ENCODE assay signal across 1 cellular context in the genomic region with DNA sequence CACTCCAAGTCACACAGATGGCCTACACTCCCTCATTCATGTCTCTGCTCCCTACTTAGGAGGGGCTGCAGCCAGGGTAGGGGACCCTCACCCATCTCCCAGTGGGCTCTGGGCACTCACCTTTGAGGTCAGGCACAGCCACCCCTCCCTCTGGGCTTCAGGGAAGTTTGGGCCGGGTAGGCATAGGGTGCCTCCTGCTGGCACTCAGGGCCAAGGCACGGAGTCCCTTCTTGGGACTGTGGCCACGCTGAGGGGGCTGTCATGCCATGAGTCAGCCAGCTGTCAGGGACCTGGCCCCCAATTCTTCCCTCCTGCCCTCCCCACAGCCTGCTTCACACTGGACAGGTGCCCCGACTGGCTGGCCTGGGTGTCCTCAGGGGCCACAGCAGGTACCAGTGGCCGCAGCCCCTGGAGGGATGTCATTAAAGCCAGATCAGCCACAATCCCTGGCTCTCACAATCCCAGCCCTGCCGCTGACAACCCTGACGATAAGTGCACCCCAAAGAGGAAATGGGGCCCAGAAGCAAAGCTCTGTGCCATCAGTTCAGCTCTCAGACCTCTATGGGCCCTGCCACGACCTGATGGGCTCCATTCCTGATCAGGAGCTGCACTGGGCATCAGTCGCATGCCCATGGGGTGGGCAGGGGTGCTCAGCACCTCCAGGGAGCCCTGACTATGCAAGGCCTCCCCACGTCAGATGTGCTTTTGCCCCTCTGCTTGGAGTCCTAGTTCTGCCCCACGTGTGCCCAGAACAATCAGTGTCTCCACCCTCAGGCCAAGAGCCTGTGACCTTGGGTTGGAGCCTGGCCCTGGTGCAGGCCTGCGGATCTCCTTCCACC.
TF ChIP-seq lines count a peak whose summit lies in the region.

No MANE protein-coding gene starts in this region.

TF ChIP-seq in HepG2, 621 proteins besides CTCF, POLR2A, EP300 and RAD21:
- TF ChIP-seq, protein P1, sequence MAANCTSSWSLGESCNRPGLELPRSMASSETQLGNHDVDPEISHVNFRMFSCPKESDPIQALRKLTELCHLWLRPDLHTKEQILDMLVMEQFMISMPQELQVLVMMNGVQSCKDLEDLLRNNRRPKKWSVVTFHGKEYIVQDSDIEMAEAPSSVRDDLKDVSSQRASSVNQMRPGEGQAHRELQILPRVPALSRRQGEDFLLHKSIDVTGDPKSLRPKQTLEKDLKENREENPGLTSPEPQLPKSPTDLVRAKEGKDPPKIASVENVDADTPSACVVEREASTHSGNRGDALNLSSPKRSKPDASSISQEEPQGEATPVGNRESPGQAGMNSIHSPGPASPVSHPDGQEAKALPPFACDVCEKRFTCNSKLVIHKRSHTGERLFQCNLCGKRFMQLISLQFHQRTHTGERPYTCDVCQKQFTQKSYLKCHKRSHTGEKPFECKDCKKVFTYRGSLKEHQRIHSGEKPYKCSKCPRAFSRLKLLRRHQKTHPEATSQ (CRISPR knock-in tag; IDR thresholded peaks at IDR 0.05; ENCODE audit: borderline replicate concordance): no peak
- TF ChIP-seq NFATC3 (CRISPR knock-in tag; IDR thresholded peaks at IDR 0.05) (no peak), SP4 (CRISPR knock-in tag; IDR thresholded peaks at IDR 0.05) (no peak), ZNF282 (IDR thresholded peaks at IDR 0.05; ENCODE audit: partially characterized antibody) (no peak), SOX5 (CRISPR knock-in tag; IDR thresholded peaks at IDR 0.05; ENCODE audit: borderline replicate concordance) (no peak), TCF7L2 (IDR thresholded peaks at IDR 0.05; ENCODE audit: low read depth, low read length) (no peak), MBNL3 (CRISPR knock-in tag; conservative IDR thresholded peaks at IDR 0.05) (no peak), CC2D1A (CRISPR knock-in tag; IDR thresholded peaks at IDR 0.05) (no peak), GFI1 (CRISPR knock-in tag; IDR thresholded peaks at IDR 0.05; ENCODE audit: borderline replicate concordance) (no peak), ZNF788 (CRISPR knock-in tag; IDR thresholded peaks at IDR 0.05; ENCODE audit: borderline replicate concordance) (no peak), TRIM24 (CRISPR knock-in tag; IDR thresholded peaks at IDR 0.05) (no peak)
- TF ChIP-seq, protein P2, sequence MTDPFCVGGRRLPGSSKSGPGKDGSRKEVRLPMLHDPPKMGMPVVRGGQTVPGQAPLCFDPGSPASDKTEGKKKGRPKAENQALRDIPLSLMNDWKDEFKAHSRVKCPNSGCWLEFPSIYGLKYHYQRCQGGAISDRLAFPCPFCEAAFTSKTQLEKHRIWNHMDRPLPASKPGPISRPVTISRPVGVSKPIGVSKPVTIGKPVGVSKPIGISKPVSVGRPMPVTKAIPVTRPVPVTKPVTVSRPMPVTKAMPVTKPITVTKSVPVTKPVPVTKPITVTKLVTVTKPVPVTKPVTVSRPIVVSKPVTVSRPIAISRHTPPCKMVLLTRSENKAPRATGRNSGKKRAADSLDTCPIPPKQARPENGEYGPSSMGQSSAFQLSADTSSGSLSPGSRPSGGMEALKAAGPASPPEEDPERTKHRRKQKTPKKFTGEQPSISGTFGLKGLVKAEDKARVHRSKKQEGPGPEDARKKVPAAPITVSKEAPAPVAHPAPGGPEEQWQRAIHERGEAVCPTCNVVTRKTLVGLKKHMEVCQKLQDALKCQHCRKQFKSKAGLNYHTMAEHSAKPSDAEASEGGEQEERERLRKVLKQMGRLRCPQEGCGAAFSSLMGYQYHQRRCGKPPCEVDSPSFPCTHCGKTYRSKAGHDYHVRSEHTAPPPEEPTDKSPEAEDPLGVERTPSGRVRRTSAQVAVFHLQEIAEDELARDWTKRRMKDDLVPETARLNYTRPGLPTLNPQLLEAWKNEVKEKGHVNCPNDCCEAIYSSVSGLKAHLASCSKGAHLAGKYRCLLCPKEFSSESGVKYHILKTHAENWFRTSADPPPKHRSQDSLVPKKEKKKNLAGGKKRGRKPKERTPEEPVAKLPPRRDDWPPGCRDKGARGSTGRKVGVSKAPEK (CRISPR knock-in tag; IDR thresholded peaks at IDR 0.05; ENCODE audit: borderline replicate concordance): no peak
